Comparison of ENCODE assay signal across 9 cellular contexts in genomic region chr12:13001725-13002040, GRCh38. TPM values are rescaled to one million over a fixed set of nuclear protein-coding genes. Genes with fewer than 3 reads are reported as not detected.
DNase-seq lines count a peak whose midpoint lies in the region; ATAC-seq and TF ChIP-seq lines count a peak whose summit lies in the region.
"Had no signal": no experiment of that assay in that cellular context is flagged by ENCODE, and none has a peak within 500 bp of the region (broad histone marks: within the 10 kb centered on the region; RNA-seq: fewer than 3 reads in every experiment).

No MANE protein-coding gene starts in this region.

- peak overlapping the region; percentile 7 for H3K27ac Mint-ChIP-seq in T-helper 2 cell treated with Interferon-gamma antibody and Interleukin-4, amounts not matched to agents 5 μg/mL and 100 μg/mL, for 36 hours
- H3K27ac Mint-ChIP-seq in brain: peak overlapping the region in 2 of 5 experiments; percentile 67

- TF ChIP-seq POLR2A in testis (IDR thresholded peaks at IDR 0.05): no peak

- H3K27ac ChIP-seq in lung (ENCODE audit: low read depth in 1 of 2, low read length in 1 of 2) (peak overlapping the region; percentile 85 to 94), testis (peak overlapping the region; percentile 87 to 96)

- H3K4me3 ChIP-seq in lung (peak overlapping the region; percentile 54), testis (peak overlapping the region; percentile 85 to 87)

- peaks cover 25% of the 10 kb centered on the region for H3K4me1 Mint-ChIP-seq in T-helper 2 cell treated with Interferon-gamma antibody and Interleukin-4, amounts not matched to agents 5 μg/mL and 100 μg/mL, for 36 hours (ENCODE audit: low read depth)
- peaks cover 40% of the 10 kb centered on the region for H3K4me1 Mint-ChIP-seq in brain

- no peak for ATAC-seq in lung (ENCODE audit: insufficient read depth, low FRiP score)
- ATAC-seq in GM19397 (IDR thresholded peaks at IDR 0.05; ENCODE audit: unreplicated experiment): no peak
- ATAC-seq in GM18511 (IDR thresholded peaks at IDR 0.05; ENCODE audit: unreplicated experiment): no peak

- intact Hi-C loops in testis (cut with DNase I; ENCODE audit: low total_unique reads): loop anchor here (5.0 kb wide), 1 partner anchor 96 kb away; no protein-coding TSS in a partner anchor

- H3K36me3 ChIP-seq in lung (ENCODE audit: control insufficient read depth in 2 of 2, insufficient read depth in 2 of 2, low read length in 2 of 2): no peaks in the 10 kb centered on the region
- H3K36me3 ChIP-seq in testis (ENCODE audit: low read depth, missing control alignments): no peaks in the 10 kb centered on the region

- DNase-seq in T-helper 2 cell treated with Interferon-gamma antibody and Interleukin-4, amounts not matched to agents 5 μg/mL and 100 μg/mL, for 36 hours (ENCODE audit: low spot score): no peak
- DNase-seq in T-helper 2 cell (no peak), lung (ENCODE audit: low spot score) (no peak), testis (no peak), DMS 273 treated with DMSO at 0.1 percent for 48 hours (lab: John Stamatoyannopoulos, UW) (no peak)

- TF ChIP-seq CTCF in brain (conservative IDR thresholded peaks at IDR 0.05) (peak; percentile 3 to 22), lung (IDR thresholded peaks at IDR 0.05; ENCODE audit: control extremely low read depth, extremely low read depth) (no peak), testis (IDR thresholded peaks at IDR 0.05) (no peak)

- H3K9me3 ChIP-seq in lung (ENCODE audit: control insufficient read depth in 2 of 2, insufficient read depth in 1 of 2, low read length in 1 of 2) (no peaks in the 10 kb centered on the region), testis (no peaks in the 10 kb centered on the region)

- peak overlapping the region; percentile 70 for H3K4me3 Mint-ChIP-seq in T-helper 2 cell treated with Interferon-gamma antibody and Interleukin-4, amounts not matched to agents 5 μg/mL and 100 μg/mL, for 36 hours
- H3K4me3 Mint-ChIP-seq in brain: peak overlapping the region; percentile 78 to 93 (median 86)

- 37 to 44% methylated on average over 19 of the region's 19 CpGs for WGBS in lung, 2 donors
- WGBS in testis, 2 donors: 23 to 30% methylated on average over 12 to 19 of the region's 19 CpGs

- no peaks in the 10 kb centered on the region for H3K36me3 Mint-ChIP-seq in T-helper 2 cell treated with Interferon-gamma antibody and Interleukin-4, amounts not matched to agents 5 μg/mL and 100 μg/mL, for 36 hours (ENCODE audit: low read depth)
- H3K36me3 Mint-ChIP-seq in brain: no peaks in the 10 kb centered on the region

- H3K9me3 Mint-ChIP-seq in T-helper 2 cell treated with Interferon-gamma antibody and Interleukin-4, amounts not matched to agents 5 μg/mL and 100 μg/mL, for 36 hours: no peaks in the 10 kb centered on the region
- peaks cover 0 to 3% (median 0%) of the 10 kb centered on the region in 5 experiments for H3K9me3 Mint-ChIP-seq in brain

- H3K27me3 Mint-ChIP-seq in T-helper 2 cell treated with Interferon-gamma antibody and Interleukin-4, amounts not matched to agents 5 μg/mL and 100 μg/mL, for 36 hours (ENCODE audit: low read depth): peaks cover 42% of the 10 kb centered on the region
- peaks cover 16% of the 10 kb centered on the region for H3K27me3 Mint-ChIP-seq in brain

- H3K27me3 ChIP-seq in lung (ENCODE audit: control insufficient read depth, insufficient read depth): no peaks in the 10 kb centered on the region
- H3K27me3 ChIP-seq in testis: no peaks in the 10 kb centered on the region

- H3K4me1 ChIP-seq in lung (ENCODE audit: control insufficient read depth in 2 of 2, insufficient read depth in 2 of 2, low read length in 2 of 2): peaks cover 7 to 13% of the 10 kb centered on the region in 2 donors
- peaks cover 26% of the 10 kb centered on the region for H3K4me1 ChIP-seq in testis

RNA-seq across cellular contexts. Expression of gene HEBP1, which starts 1.6 kb away (rescaled TPM):
- 57.4 TPM for polyA plus RNA-seq in brain (ENCODE audit: insufficient read depth, low read depth, low replicate concordance)
- total RNA-seq in lung: 10 to 100 TPM; 40.5 to 62.7 TPM
- 10 to 100 TPM; 48.2 to 59.1 TPM for polyA plus RNA-seq in lung
- total RNA-seq in testis: 10 to 100 TPM; 48.7 to 55.6 TPM
- 57.3 TPM for polyA plus RNA-seq in testis (ENCODE audit: insufficient read depth, low read depth, low replicate concordance)

RNA-seq across cellular contexts. Expression of gene FAM234B, which starts 42.5 kb away (rescaled TPM):
- 17.1 TPM for polyA plus RNA-seq in brain (ENCODE audit: insufficient read depth, low read depth, low replicate concordance)
- 10 to 100 TPM in 1 of 2 donors, 1 to 10 TPM in 1; 9.0 to 10.4 TPM for total RNA-seq in lung
- 1 to 10 TPM; 1.4 to 3.6 TPM for polyA plus RNA-seq in lung
- 10 to 100 TPM; 11.0 to 13.2 TPM for total RNA-seq in testis
- 13.0 TPM for polyA plus RNA-seq in testis (ENCODE audit: insufficient read depth, low read depth, low replicate concordance)

RNA-seq across cellular contexts. Expression of gene GPRC5D, which starts 49.7 kb away (rescaled TPM):
- polyA plus RNA-seq in brain (ENCODE audit: insufficient read depth, low read depth, low replicate concordance): not detected
- total RNA-seq in lung: not detected
- polyA plus RNA-seq in lung: under 1 TPM; 0.14 to 0.30 TPM
- 1 to 10 TPM in 1 of 2 donors, under 1 TPM in 1; 0.68 to 4.0 TPM for total RNA-seq in testis
- 5.5 TPM for polyA plus RNA-seq in testis (ENCODE audit: insufficient read depth, low read depth, low replicate concordance)
- total RNA-seq: SK-MEL-5 had no signal

Comparison
In these comparisons a context has a peak if more than half of its experiments do, and no peak if none do; other contexts are left out.
1. CTCF ChIP-seq: peak in brain (2 of 2); none in lung (single experiment) and testis (0 of 3).